In the genomic region with DNA sequence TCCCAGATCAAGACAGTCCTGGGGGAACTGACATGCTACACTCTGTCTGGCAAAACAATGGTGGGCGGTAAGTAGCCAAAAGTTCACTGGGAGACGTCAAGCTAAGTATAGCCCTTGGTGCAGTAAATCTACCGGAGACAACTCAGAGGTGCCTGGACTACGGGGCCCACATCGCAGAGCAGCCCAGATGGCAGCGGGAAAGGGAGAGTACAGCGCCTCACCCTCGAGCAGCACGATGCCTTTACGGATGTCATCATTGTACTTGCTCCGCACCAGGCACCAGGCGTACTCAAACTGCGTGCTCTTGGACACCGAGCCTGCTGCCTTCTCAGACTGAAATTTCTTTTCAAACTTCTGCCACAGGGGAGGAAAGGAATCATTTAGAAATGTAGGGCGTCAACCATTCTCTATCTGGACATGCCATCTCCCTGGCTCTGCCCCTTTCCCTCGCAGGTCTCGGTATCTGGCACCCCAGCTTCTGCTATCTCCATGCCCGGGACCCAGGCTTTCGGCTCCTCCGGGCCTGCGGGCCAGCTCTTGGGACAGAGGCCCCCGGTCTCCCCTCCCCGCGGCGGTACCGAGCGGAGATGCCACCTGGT, we compare ENCODE assay signal across 1 cellular context.
TF ChIP-seq lines count a peak whose summit lies in the region.

No MANE protein-coding gene starts in this region.

TF ChIP-seq in IMR-90, 13 proteins besides CTCF, POLR2A, EP300 and RAD21:
- TF ChIP-seq RCOR1 (IDR thresholded peaks at IDR 0.05; ENCODE audit: insufficient replicate concordance, low read length) = no peak
- TF ChIP-seq BHLHE40 (IDR thresholded peaks at IDR 0.05; ENCODE audit: low read depth, low read length) = no peak; the same call in 1 of the 2 replicates
- TF ChIP-seq, protein P1, sequence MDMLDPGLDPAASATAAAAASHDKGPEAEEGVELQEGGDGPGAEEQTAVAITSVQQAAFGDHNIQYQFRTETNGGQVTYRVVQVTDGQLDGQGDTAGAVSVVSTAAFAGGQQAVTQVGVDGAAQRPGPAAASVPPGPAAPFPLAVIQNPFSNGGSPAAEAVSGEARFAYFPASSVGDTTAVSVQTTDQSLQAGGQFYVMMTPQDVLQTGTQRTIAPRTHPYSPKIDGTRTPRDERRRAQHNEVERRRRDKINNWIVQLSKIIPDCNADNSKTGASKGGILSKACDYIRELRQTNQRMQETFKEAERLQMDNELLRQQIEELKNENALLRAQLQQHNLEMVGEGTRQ (IDR thresholded peaks at IDR 0.05; ENCODE audit: low read depth, low read length) = no peak
- no peak for TF ChIP-seq FOS (IDR thresholded peaks at IDR 0.05; ENCODE audit: low read depth, low read length)
- no peak for TF ChIP-seq MAFK (IDR thresholded peaks at IDR 0.05; ENCODE audit: low read depth, low read length)
- no peak for TF ChIP-seq MXI1 (IDR thresholded peaks at IDR 0.05; ENCODE audit: borderline replicate concordance, low read depth, low read length)
- TF ChIP-seq RFX5 (IDR thresholded peaks at IDR 0.05; ENCODE audit: low read depth, low read length) = no peak
- no peak for TF ChIP-seq CHD1 (IDR thresholded peaks at IDR 0.05; ENCODE audit: low read depth, low read length)
- no peak for TF ChIP-seq NFE2L2 (IDR thresholded peaks at IDR 0.05; ENCODE audit: low read depth, low read length)
- TF ChIP-seq, protein P2, sequence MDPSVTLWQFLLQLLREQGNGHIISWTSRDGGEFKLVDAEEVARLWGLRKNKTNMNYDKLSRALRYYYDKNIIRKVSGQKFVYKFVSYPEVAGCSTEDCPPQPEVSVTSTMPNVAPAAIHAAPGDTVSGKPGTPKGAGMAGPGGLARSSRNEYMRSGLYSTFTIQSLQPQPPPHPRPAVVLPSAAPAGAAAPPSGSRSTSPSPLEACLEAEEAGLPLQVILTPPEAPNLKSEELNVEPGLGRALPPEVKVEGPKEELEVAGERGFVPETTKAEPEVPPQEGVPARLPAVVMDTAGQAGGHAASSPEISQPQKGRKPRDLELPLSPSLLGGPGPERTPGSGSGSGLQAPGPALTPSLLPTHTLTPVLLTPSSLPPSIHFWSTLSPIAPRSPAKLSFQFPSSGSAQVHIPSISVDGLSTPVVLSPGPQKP (IDR thresholded peaks at IDR 0.05; ENCODE audit: borderline replicate concordance, low read depth, low read length) = no peak
- no peak; the same call in 1 of the 2 replicates for TF ChIP-seq MAZ (IDR thresholded peaks at IDR 0.05; ENCODE audit: borderline replicate concordance, low read depth, low read length)
- TF ChIP-seq CEBPB (IDR thresholded peaks at IDR 0.05; ENCODE audit: low read depth, low read length) = no peak
- no peak; the same call in 1 of the 2 replicates for TF ChIP-seq SMC3 (IDR thresholded peaks at IDR 0.05; ENCODE audit: low read depth, low read length)
